ENCODE assay signal across 8 cellular contexts in the genomic region with DNA sequence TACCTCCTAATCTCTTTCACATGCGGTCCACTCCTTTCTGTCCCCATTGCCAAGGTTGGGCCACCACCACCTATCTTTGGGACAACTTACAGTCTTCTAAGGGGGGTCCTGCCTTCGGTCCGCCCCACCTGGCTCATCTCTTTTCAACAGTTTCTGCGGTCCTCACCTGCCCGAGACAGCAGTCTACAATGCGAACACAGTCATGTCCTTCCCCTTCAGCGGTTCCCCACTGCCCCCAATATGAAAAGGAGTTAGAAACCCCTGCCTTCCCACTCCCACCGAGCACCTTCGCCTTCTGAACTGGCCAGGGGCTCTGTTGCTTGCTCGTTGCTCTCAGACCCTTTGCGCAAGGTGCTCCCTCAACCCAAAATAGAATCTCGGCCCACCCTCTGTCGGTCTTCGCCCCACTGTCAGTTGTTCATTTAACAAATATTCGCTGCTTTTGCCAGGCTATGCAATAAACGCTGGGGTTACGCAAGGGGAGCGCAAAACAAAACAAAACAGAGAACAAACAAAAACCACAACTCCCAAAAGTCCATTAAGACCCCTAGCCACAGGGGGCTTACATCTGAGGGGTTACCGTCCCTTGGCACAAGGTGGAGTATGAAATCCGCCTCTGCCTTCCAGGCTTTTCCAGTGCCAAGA. TPM values are rescaled to one million over a fixed set of nuclear protein-coding genes. Genes with fewer than 3 reads are reported as not detected.
DNase-seq lines count a peak whose midpoint lies in the region; FAIRE-seq and TF ChIP-seq lines count a peak whose summit lies in the region.

No MANE protein-coding gene starts in this region.

- no peaks in the 10 kb centered on the region for H3K27me3 ChIP-seq in Karpas-422 (ENCODE audit: low read length)
- no peaks in the 10 kb centered on the region for H3K27me3 ChIP-seq in duodenal mucosa (ENCODE audit: control insufficient read depth in 1 of 2, insufficient read depth in 2 of 2, low read length in 2 of 2)
- H3K27me3 ChIP-seq in mucosa of stomach (ENCODE audit: control insufficient read depth, insufficient read depth, low read length), result no peaks in the 10 kb centered on the region

- peak; percentile 34 for DNase-seq in AG08395 (ENCODE audit: low spot score)
- DNase-seq in Karpas-422, result no peak
- no peak for DNase-seq in NCI-H524 (lab: John Stamatoyannopoulos, UW)
- DNase-seq in NCI-H526 (lab: John Stamatoyannopoulos, UW), result no peak
- no peak for DNase-seq in kidney tubule cell (ENCODE audit: low spot score)
- DNase-seq in H54 (ENCODE audit: insufficient read length, low spot score), result no peak

- H3K4me3 ChIP-seq in Karpas-422 (ENCODE audit: low read length), result peak overlapping the region; percentile 89
- H3K4me3 ChIP-seq in duodenal mucosa (ENCODE audit: low read depth in 1 of 2, low read length in 2 of 2), result peak overlapping the region; percentile 98 to 99
- H3K4me3 ChIP-seq in mucosa of stomach (ENCODE audit: low read length), result peak overlapping the region; percentile 97

- no peaks in the 10 kb centered on the region for H4K20me1 ChIP-seq in Karpas-422 (ENCODE audit: insufficient read depth, low read depth, low read length)

- H3K27ac ChIP-seq in Karpas-422 (ENCODE audit: low read length), result no peak overlapping the region
- no peak overlapping the region for H3K27ac ChIP-seq in duodenal mucosa (ENCODE audit: low read depth, low read length)

- TF ChIP-seq POLR2A in H54 (IDR thresholded peaks at IDR 0.05; ENCODE audit: low read depth, low read length), result no peak

- H3K36me3 ChIP-seq in Karpas-422 (ENCODE audit: insufficient read depth, low read length), result peaks cover 19% of the 10 kb centered on the region
- H3K36me3 ChIP-seq in duodenal mucosa (ENCODE audit: control insufficient read depth in 1 of 2, insufficient read depth in 2 of 2, low read length in 2 of 2), result no peaks in the 10 kb centered on the region
- no peaks in the 10 kb centered on the region for H3K36me3 ChIP-seq in mucosa of stomach (ENCODE audit: control insufficient read depth, insufficient read depth, low read length)

- H3K4me2 ChIP-seq in Karpas-422 (ENCODE audit: low read depth, low read length, poor library complexity, severe bottlenecking), result peak overlapping the region; percentile 84

- H3K79me2 ChIP-seq in Karpas-422 (ENCODE audit: low read length), result peaks cover 41% of the 10 kb centered on the region

- H3K9me2 ChIP-seq in Karpas-422 (replicated peaks; ENCODE audit: insufficient read depth, low read length), result no peaks in the 10 kb centered on the region

- peak overlapping the region; percentile 91 for H2AFZ ChIP-seq in Karpas-422 (ENCODE audit: low read length)

- H3K9ac ChIP-seq in Karpas-422 (ENCODE audit: low read length), result peak overlapping the region; percentile 83
- H3K9ac ChIP-seq in duodenal mucosa (ENCODE audit: low read depth in 1 of 2, low read length in 2 of 2), result peak overlapping the region; percentile 92 to 95
- H3K9ac ChIP-seq in mucosa of stomach (ENCODE audit: low read length), result peak overlapping the region; percentile 83

- H3K9me3 ChIP-seq in Karpas-422 (ENCODE audit: low read length) (no peaks in the 10 kb centered on the region), duodenal mucosa (ENCODE audit: control insufficient read depth in 1 of 2, low read length in 2 of 2) (no peaks in the 10 kb centered on the region), mucosa of stomach (ENCODE audit: control insufficient read depth, low read length) (no peaks in the 10 kb centered on the region)

- H3K4me1 ChIP-seq in Karpas-422 (ENCODE audit: low read length) (peaks cover 20% of the 10 kb centered on the region), duodenal mucosa (ENCODE audit: control insufficient read depth in 1 of 2, insufficient read depth in 2 of 2, low read length in 2 of 2) (peaks cover 6 to 15% of the 10 kb centered on the region in 2 donors), mucosa of stomach (ENCODE audit: control insufficient read depth, insufficient read depth, low read length) (peaks cover 13% of the 10 kb centered on the region)

- FAIRE-seq in H54 (lab: Jason Lieb, UNC), result no peak

RNA-seq across cellular contexts. Expression of a gene that starts 0.6 kb away (rescaled TPM):
- 44.3 and 60.3 TPM in 2 replicates for total RNA-seq in Karpas-422 (2014; rRNA removed; shearing (Covaris generic); ENCODE audit: low replicate concordance)

RNA-seq across cellular contexts. Expression of a gene that starts 21.8 kb away (rescaled TPM):
- not detected in 2 replicates for total RNA-seq in Karpas-422 (2014; rRNA removed; shearing (Covaris generic); ENCODE audit: low replicate concordance)
